ENCODE assay signal across 8 cellular contexts in the genomic region with DNA sequence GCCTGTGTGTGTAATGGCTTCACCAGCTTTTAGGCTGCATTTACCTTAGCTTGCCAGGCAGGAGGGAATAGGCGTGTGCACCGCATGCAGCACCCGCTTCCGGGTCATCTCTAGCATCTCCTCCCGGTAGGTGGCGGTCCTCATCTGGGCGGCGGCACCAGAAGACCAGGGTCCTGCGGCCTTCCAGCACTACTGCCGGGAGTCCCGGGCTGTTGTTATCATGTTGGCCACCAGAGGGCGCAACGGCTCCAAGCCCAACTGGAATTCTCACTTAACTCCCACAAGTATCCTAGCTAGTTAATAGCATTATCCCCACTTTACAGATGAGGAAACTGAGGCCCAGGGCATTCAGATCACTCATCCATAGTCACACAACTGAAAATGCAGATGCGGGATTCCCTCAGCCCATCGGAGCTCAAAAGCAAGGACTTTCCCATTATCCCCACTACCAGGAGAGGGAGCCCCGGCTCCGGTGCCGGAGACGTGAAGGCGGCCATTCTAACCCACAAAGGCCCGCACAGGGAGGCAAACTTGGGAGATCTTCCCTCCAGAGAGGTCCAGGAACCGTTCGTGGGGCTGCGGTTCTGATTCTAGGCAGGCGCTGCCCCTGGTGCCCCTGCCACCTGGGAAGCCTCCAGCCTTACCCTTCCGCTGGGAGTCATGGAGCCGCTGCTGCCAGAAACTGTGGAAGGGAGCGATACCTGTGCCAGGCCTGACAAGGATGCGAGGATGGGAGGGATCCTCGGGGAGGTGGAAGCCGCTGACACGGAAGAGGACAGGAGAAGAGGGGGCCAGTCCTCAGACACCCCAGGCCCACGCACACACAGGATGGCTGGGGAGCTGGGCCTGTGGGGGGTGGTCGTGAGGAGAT. TPM values are rescaled to one million over a fixed set of nuclear protein-coding genes. Genes with fewer than 3 reads are reported as not detected.
A peak's percentile ranks its signal among the peaks of the same experiment; 100 is the strongest.
DNase-seq lines count a peak whose midpoint lies in the region; ATAC-seq and TF ChIP-seq lines count a peak whose summit lies in the region.

No MANE protein-coding gene starts in this region.

- no peak overlapping the region for H3K27ac Mint-ChIP-seq in activated CD8-positive, alpha-beta memory T cell treated with anti-CD3 and anti-CD28 coated beads, Interleukin-2, amount 10 ng/mL, durations not matched to agents 7 days and 5 days
- peak overlapping the region in 1 of 6 donors; percentile 27 for H3K27ac Mint-ChIP-seq in naive B cell
- H3K27ac Mint-ChIP-seq in stimulated activated naive B cell treated with anti-CD40 and anti-IgM and Interleukin-4, amounts not matched to agents 10 μg/mL and 1 μg/mL and 100 μg/mL, for 72 hours, result no peak overlapping the region

- TF ChIP-seq CTCF in AG10803 (conservative IDR thresholded peaks at IDR 0.05; ENCODE audit: low read length), result peak; percentile 74
- peak; percentile 82 for TF ChIP-seq CTCF in epithelial cell of esophagus (IDR thresholded peaks at IDR 0.05; ENCODE audit: insufficient read depth, low read depth, low read length, missing control alignments)

- peak; percentile 42 for DNase-seq in AG10803 (ENCODE audit: low read depth)
- DNase-seq in NT2/D1 (ENCODE audit: low read depth, low spot score), result peak; percentile 68
- DNase-seq in activated CD8-positive, alpha-beta memory T cell treated with anti-CD3 and anti-CD28 coated beads, Interleukin-2, amount 10 ng/mL, durations not matched to agents 7 days and 5 days, result peak; percentile 82
- DNase-seq in epithelial cell of esophagus (ENCODE audit: low read depth), result peak; percentile 59
- DNase-seq in naive B cell, result peak; percentile 55
- peak; percentile 68 for DNase-seq in stimulated activated naive B cell treated with anti-CD40 and anti-IgM and Interleukin-4, amounts not matched to agents 10 μg/mL and 1 μg/mL and 100 μg/mL, for 72 hours

- H3K36me3 Mint-ChIP-seq in activated CD8-positive, alpha-beta memory T cell treated with anti-CD3 and anti-CD28 coated beads, Interleukin-2, amount 10 ng/mL, durations not matched to agents 7 days and 5 days, result no peaks in the 10 kb centered on the region
- no peaks in the 10 kb centered on the region for H3K36me3 Mint-ChIP-seq in naive B cell
- H3K36me3 Mint-ChIP-seq in stimulated activated naive B cell treated with anti-CD40 and anti-IgM and Interleukin-4, amounts not matched to agents 10 μg/mL and 1 μg/mL and 100 μg/mL, for 72 hours, result peaks cover 2 to 3% of the 10 kb centered on the region in 2 donors

- H3K9ac ChIP-seq in NT2/D1 (ENCODE audit: insufficient read length, low read depth), result no peak overlapping the region

- ATAC-seq in GM19025 (IDR thresholded peaks at IDR 0.05; ENCODE audit: low read depth, unreplicated experiment), result peak; percentile 72
- peak; percentile 67 for ATAC-seq in HG03565 (IDR thresholded peaks at IDR 0.05; ENCODE audit: unreplicated experiment)
- peak; percentile 82 for ATAC-seq in activated CD8-positive, alpha-beta memory T cell treated with anti-CD3 and anti-CD28 coated beads, Interleukin-2, amount 10 ng/mL, durations not matched to agents 7 days and 5 days
- ATAC-seq in naive B cell (ENCODE audit: low read depth in 2 of 2), result peak; percentile 79 to 81
- ATAC-seq in stimulated activated naive B cell treated with anti-CD40 and anti-IgM and Interleukin-4, amounts not matched to agents 10 μg/mL and 1 μg/mL and 100 μg/mL, for 72 hours (replicated peaks), result peak; percentile 94 to 95

- H3K9me3 ChIP-seq in NT2/D1 (ENCODE audit: insufficient read depth, low read length), result no peaks in the 10 kb centered on the region

- no peaks in the 10 kb centered on the region for H3K9me3 Mint-ChIP-seq in activated CD8-positive, alpha-beta memory T cell treated with anti-CD3 and anti-CD28 coated beads, Interleukin-2, amount 10 ng/mL, durations not matched to agents 7 days and 5 days (ENCODE audit: low read depth)
- H3K9me3 Mint-ChIP-seq in naive B cell, result no peaks in the 10 kb centered on the region
- no peaks in the 10 kb centered on the region for H3K9me3 Mint-ChIP-seq in stimulated activated naive B cell treated with anti-CD40 and anti-IgM and Interleukin-4, amounts not matched to agents 10 μg/mL and 1 μg/mL and 100 μg/mL, for 72 hours

- H3K4me3 ChIP-seq in AG10803 (ENCODE audit: low read length), result no peak overlapping the region
- H3K4me3 ChIP-seq in NT2/D1 (ENCODE audit: insufficient read length, low read depth), result no peak overlapping the region
- no peak overlapping the region for H3K4me3 ChIP-seq in epithelial cell of esophagus (ENCODE audit: low read length)

- CTCF ChIA-PET in activated CD8-positive, alpha-beta memory T cell treated with anti-CD3 and anti-CD28 coated beads, Interleukin-2, amount 10 ng/mL, durations not matched to agents 7 days and 5 days (lab: Charles Lee), result interaction anchor here (0.7 to 10.0 kb wide), 31 partner anchors 9 to 418 kb away, joined by 3 to 152 read pairs (median 5); no protein-coding TSS in a partner anchor

- no peak overlapping the region for H3K4me3 Mint-ChIP-seq in activated CD8-positive, alpha-beta memory T cell treated with anti-CD3 and anti-CD28 coated beads, Interleukin-2, amount 10 ng/mL, durations not matched to agents 7 days and 5 days
- H3K4me3 Mint-ChIP-seq in naive B cell, result peak overlapping the region in 1 of 8 donors; percentile 35
- no peak overlapping the region for H3K4me3 Mint-ChIP-seq in stimulated activated naive B cell treated with anti-CD40 and anti-IgM and Interleukin-4, amounts not matched to agents 10 μg/mL and 1 μg/mL and 100 μg/mL, for 72 hours

- no peaks in the 10 kb centered on the region for H3K27me3 Mint-ChIP-seq in activated CD8-positive, alpha-beta memory T cell treated with anti-CD3 and anti-CD28 coated beads, Interleukin-2, amount 10 ng/mL, durations not matched to agents 7 days and 5 days
- H3K27me3 Mint-ChIP-seq in naive B cell, result peaks cover 0 to 13% (median 0%) of the 10 kb centered on the region in 3 donors
- H3K27me3 Mint-ChIP-seq in stimulated activated naive B cell treated with anti-CD40 and anti-IgM and Interleukin-4, amounts not matched to agents 10 μg/mL and 1 μg/mL and 100 μg/mL, for 72 hours, result peaks cover 0 to 3% of the 10 kb centered on the region in 2 donors

- H3K36me3 ChIP-seq in NT2/D1 (ENCODE audit: insufficient read depth, insufficient read length, low read length), result no peaks in the 10 kb centered on the region

- peaks cover 7% of the 10 kb centered on the region for H3K4me1 ChIP-seq in NT2/D1 (ENCODE audit: insufficient read depth, insufficient read length)

- no peaks in the 10 kb centered on the region for H3K27me3 ChIP-seq in NT2/D1 (ENCODE audit: insufficient read depth, insufficient read length)

- H3K4me1 Mint-ChIP-seq in activated CD8-positive, alpha-beta memory T cell treated with anti-CD3 and anti-CD28 coated beads, Interleukin-2, amount 10 ng/mL, durations not matched to agents 7 days and 5 days, result peaks cover 6% of the 10 kb centered on the region
- peaks cover 5 to 14% (median 6%) of the 10 kb centered on the region in 3 donors for H3K4me1 Mint-ChIP-seq in naive B cell
- peaks cover 8 to 14% of the 10 kb centered on the region in 2 donors for H3K4me1 Mint-ChIP-seq in stimulated activated naive B cell treated with anti-CD40 and anti-IgM and Interleukin-4, amounts not matched to agents 10 μg/mL and 1 μg/mL and 100 μg/mL, for 72 hours

RNA-seq across cellular contexts. Expression of a gene that starts 23.9 kb away (rescaled TPM):
- total RNA-seq in activated CD8-positive, alpha-beta memory T cell treated with anti-CD3 and anti-CD28 coated beads, Interleukin-2, amount 10 ng/mL, durations not matched to agents 7 days and 5 days, result 100 to 1,000 TPM; 150 to 305 TPM
- polyA plus RNA-seq in naive B cell (ENCODE audit: low read depth in 6 of 6), result 100 to 1,000 TPM in 2 of 6 donors, 10 to 100 TPM in 4; 70.6 to 109 (median 91.5) TPM
